ENCODE assay signal across 8 cellular contexts in genomic region chr11:111765320-111765983, GRCh38. TPM values are rescaled to one million over a fixed set of nuclear protein-coding genes. Genes with fewer than 3 reads are reported as not detected.
DNase-seq lines count a peak whose midpoint lies in the region; ATAC-seq, FAIRE-seq and TF ChIP-seq lines count a peak whose summit lies in the region.

No MANE protein-coding gene starts in this region.

- H3K27me3 Mint-ChIP-seq in activated T-helper 1 cell treated with anti-CD3 and anti-CD28 coated beads, Interleukin-12 subunit alpha, Interleukin-12 subunit beta, Interleukin-2, Interleukin-4 antibody, amounts not matched to agents 30 ng/mL and 10 ng/mL and 1 ng/mL, durations not matched to agents 14 hours and 24 hours and 36 hours (ENCODE audit: insufficient read depth) = no peaks in the 10 kb centered on the region

- peaks cover 0 to 25% of the 10 kb centered on the region in 2 donors for H3K4me1 ChIP-seq in right atrium auricular region

- peak; percentile 53 for FAIRE-seq in GM19239 (lab: Jason Lieb, UNC)

- peaks cover 43% of the 10 kb centered on the region for H3K4me1 Mint-ChIP-seq in activated T-helper 1 cell treated with anti-CD3 and anti-CD28 coated beads, Interleukin-12 subunit alpha, Interleukin-12 subunit beta, Interleukin-2, Interleukin-4 antibody, amounts not matched to agents 30 ng/mL and 10 ng/mL and 1 ng/mL, durations not matched to agents 14 hours and 24 hours and 36 hours (ENCODE audit: low read depth)

- H3K36me3 Mint-ChIP-seq in activated T-helper 1 cell treated with anti-CD3 and anti-CD28 coated beads, Interleukin-12 subunit alpha, Interleukin-12 subunit beta, Interleukin-2, Interleukin-4 antibody, amounts not matched to agents 30 ng/mL and 10 ng/mL and 1 ng/mL, durations not matched to agents 14 hours and 24 hours and 36 hours (ENCODE audit: low read depth) = peaks cover 34% of the 10 kb centered on the region

- ATAC-seq in HG03378 (IDR thresholded peaks at IDR 0.05; ENCODE audit: unreplicated experiment) = peak; percentile 4
- peak; percentile 59 for ATAC-seq in sciatic nerve

- peak overlapping the region; percentile 97 for H3K27ac Mint-ChIP-seq in activated T-helper 1 cell treated with anti-CD3 and anti-CD28 coated beads, Interleukin-12 subunit alpha, Interleukin-12 subunit beta, Interleukin-2, Interleukin-4 antibody, amounts not matched to agents 30 ng/mL and 10 ng/mL and 1 ng/mL, durations not matched to agents 14 hours and 24 hours and 36 hours

- H3K4me3 ChIP-seq in right atrium auricular region = peak overlapping the region; percentile 84 to 85

- intact Hi-C loops in activated T-helper 1 cell treated with anti-CD3 and anti-CD28 coated beads, Interleukin-12 subunit alpha, Interleukin-12 subunit beta, Interleukin-2, Interleukin-4 antibody, amounts not matched to agents 30 ng/mL and 10 ng/mL and 1 ng/mL, durations not matched to agents 14 hours and 24 hours and 36 hours (cut with micrococcal nuclease) = loop anchor here (5.0 to 10.0 kb wide), 3 partner anchors 262 to 391 kb away; partner anchors contain the start of genes DLAT, POU2AF1, SDHD and TIMM8B
- intact Hi-C loops in sciatic nerve (cut with DNase I) = no loop called here

- no peaks in the 10 kb centered on the region for H3K9me3 Mint-ChIP-seq in activated T-helper 1 cell treated with anti-CD3 and anti-CD28 coated beads, Interleukin-12 subunit alpha, Interleukin-12 subunit beta, Interleukin-2, Interleukin-4 antibody, amounts not matched to agents 30 ng/mL and 10 ng/mL and 1 ng/mL, durations not matched to agents 14 hours and 24 hours and 36 hours

- H3K36me3 ChIP-seq in right atrium auricular region = peaks cover 38% of the 10 kb centered on the region

- TF ChIP-seq CTCF in C4-2B (conservative IDR thresholded peaks at IDR 0.05) = no peak
- no peak for TF ChIP-seq CTCF in right atrium auricular region (IDR thresholded peaks at IDR 0.05)

- DNase-seq in GM19239 (ENCODE audit: insufficient read length, low spot score) (no peak), right atrium auricular region (ENCODE audit: low spot score) (no peak), sciatic nerve (ENCODE audit: low spot score) (no peak), retina (no peak)
- no peak for DNase-seq in activated T-helper 1 cell treated with anti-CD3 and anti-CD28 coated beads, Interleukin-12 subunit alpha, Interleukin-12 subunit beta, Interleukin-2, Interleukin-4 antibody, amounts not matched to agents 30 ng/mL and 10 ng/mL and 1 ng/mL, durations not matched to agents 14 hours and 24 hours and 36 hours (ENCODE audit: low spot score)
- DNase-seq in stimulated activated CD4-positive, alpha-beta T cell treated with anti-CD3 and anti-CD28 coated beads, Interleukin-12 subunit alpha, Interleukin-12 subunit beta, amount 100 ng/mL, for 4 hours = no peak

- H3K27ac ChIP-seq in C4-2B = peak overlapping the region; percentile 81
- peak overlapping the region; percentile 91 to 95 for H3K27ac ChIP-seq in right atrium auricular region

- H3K9me3 ChIP-seq in right atrium auricular region = no peaks in the 10 kb centered on the region

- peak overlapping the region; percentile 96 for H3K4me3 Mint-ChIP-seq in activated T-helper 1 cell treated with anti-CD3 and anti-CD28 coated beads, Interleukin-12 subunit alpha, Interleukin-12 subunit beta, Interleukin-2, Interleukin-4 antibody, amounts not matched to agents 30 ng/mL and 10 ng/mL and 1 ng/mL, durations not matched to agents 14 hours and 24 hours and 36 hours

- H3K27me3 ChIP-seq in right atrium auricular region = no peaks in the 10 kb centered on the region

RNA-seq across cellular contexts. Expression of gene PPP2R1B, which starts 0.7 kb away (rescaled TPM):
- total RNA-seq in activated T-helper 1 cell treated with anti-CD3 and anti-CD28 coated beads, Interleukin-12 subunit alpha, Interleukin-12 subunit beta, Interleukin-2, Interleukin-4 antibody, amounts not matched to agents 30 ng/mL and 10 ng/mL and 1 ng/mL, durations not matched to agents 14 hours and 24 hours and 36 hours = 58.1 and 61.4 TPM in 2 replicates
- total RNA-seq in right atrium auricular region (10 to 100 TPM in 1 of 2 donors, 1 to 10 TPM in 1; 6.5 to 13.2 TPM), sciatic nerve (37.7 TPM)
